In genomic region chr22:37243402-37244113, GRCh38 we compare ENCODE assay signal across 1 cellular context.
TF ChIP-seq lines count a peak whose summit lies in the region.

No MANE protein-coding gene starts in this region.

TF ChIP-seq in WTC11, 78 proteins besides CTCF, POLR2A, EP300 and RAD21 (continued from another document):
- TF ChIP-seq FOXJ3 (CRISPR knock-in tag; IDR thresholded peaks at IDR 0.05; ENCODE audit: borderline replicate concordance) (no peak), NFATC4 (CRISPR knock-in tag; IDR thresholded peaks at IDR 0.05) (no peak), CBFB (CRISPR knock-in tag; IDR thresholded peaks at IDR 0.05; ENCODE audit: low read depth) (no peak), ZNF671 (CRISPR knock-in tag; IDR thresholded peaks at IDR 0.05) (no peak)
